31 cellular contexts compared by ENCODE assay signal in the genomic region with DNA sequence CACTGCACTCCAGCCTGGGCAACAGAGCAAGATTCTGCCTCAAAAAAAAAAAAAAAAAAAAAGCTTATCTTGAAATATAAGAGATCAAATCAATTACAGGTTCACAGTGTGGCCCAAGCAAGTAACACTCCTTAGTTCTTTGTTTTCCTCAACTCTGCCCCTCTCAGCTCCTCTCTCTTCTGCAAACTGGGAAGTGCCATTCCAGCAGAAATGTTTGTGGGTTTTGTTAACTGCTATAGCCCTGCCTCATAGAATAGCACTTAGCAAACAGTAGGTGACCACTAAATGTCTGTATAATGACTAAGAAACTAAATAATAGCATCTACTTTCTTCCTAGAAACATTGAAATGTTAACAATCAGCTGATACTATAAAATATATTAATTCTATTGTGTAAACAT.
DNase-seq lines count a peak whose midpoint lies in the region; ATAC-seq and TF ChIP-seq lines count a peak whose summit lies in the region.
"Had no signal": no experiment of that assay in that cellular context is flagged by ENCODE, and none has a peak within 500 bp of the region (broad histone marks: within the 10 kb centered on the region; RNA-seq: fewer than 3 reads in every experiment).

No MANE protein-coding gene starts in this region.

- peaks cover 19 to 69% (median 42%) of the 10 kb centered on the region in 10 experiments for H3K4me1 ChIP-seq in BLaER1 treated with 17β-estradiol and CSF1 and Interleukin-3, amounts not matched to agents 10 nM and 100 nM
- H3K4me1 ChIP-seq: breast epithelium, neural progenitor cell, pancreas had no signal

- no peak for TF ChIP-seq CTCF in astrocyte of the spinal cord (IDR thresholded peaks at IDR 0.05; ENCODE audit: low read depth, low read length)

- no peaks in the 10 kb centered on the region for H3K9me3 ChIP-seq in BLaER1 treated with 17β-estradiol and CSF1 and Interleukin-3, amounts not matched to agents 10 nM and 100 nM (replicated peaks in 1 of 11)
- H3K9me3 ChIP-seq: breast epithelium, MG63, pancreas, SJCRH30, transverse colon had no signal

- no peaks in the 10 kb centered on the region for H3K27me3 ChIP-seq in BLaER1 treated with 17β-estradiol and CSF1 and Interleukin-3, amounts not matched to agents 10 nM and 100 nM
- H3K27me3 ChIP-seq: breast epithelium, MG63, neural progenitor cell, pancreas, SJCRH30, transverse colon had no signal

- H3K27ac ChIP-seq in BLaER1 treated with 17β-estradiol and CSF1 and Interleukin-3, amounts not matched to agents 10 nM and 100 nM = peak overlapping the region; percentile 79 to 96 (median 87); a peak in 21 of 22 replicates
- H3K27ac ChIP-seq: breast epithelium, epithelial cell of prostate, neural progenitor cell, pancreas, SJCRH30, WERI-Rb-1 had no signal

- no peaks in the 10 kb centered on the region for H4K20me1 ChIP-seq in BLaER1 treated with 17β-estradiol and CSF1 and Interleukin-3, amounts not matched to agents 10 nM and 100 nM

- no peaks in the 10 kb centered on the region for H3K36me3 ChIP-seq in BLaER1 treated with 17β-estradiol and CSF1 and Interleukin-3, amounts not matched to agents 10 nM and 100 nM
- H3K36me3 ChIP-seq: breast epithelium, MG63, neural progenitor cell, pancreas, SJCRH30, transverse colon, WERI-Rb-1 had no signal

- ATAC-seq in GM19324 (IDR thresholded peaks at IDR 0.05; ENCODE audit: low FRiP score, unreplicated experiment) = no peak
- ATAC-seq: activated CD8-positive, alpha-beta T cell treated with anti-CD3 and anti-CD28 coated beads, Interleukin-2, amount 10 ng/mL, durations not matched to agents 7 days and 5 days had no signal

- H3K4me2 ChIP-seq in BLaER1 treated with 17β-estradiol and CSF1 and Interleukin-3, amounts not matched to agents 10 nM and 100 nM = peak overlapping the region in 10 of 11 experiments; percentile 4 to 94 (median 74); a peak in 17 of 22 replicates
- H3K4me2 ChIP-seq: neural progenitor cell had no signal

- DNase-seq in ELR (ENCODE audit: low read depth) = peak; percentile 7
- DNase-seq in astrocyte of the spinal cord (ENCODE audit: low read depth, low spot score) = peak; percentile 51
- DNase-seq in renal cortical epithelial cell (ENCODE audit: low read depth) = peak; percentile 38
- DNase-seq in RPMI8226 = no peak
- no peak for DNase-seq in NCI-H2171 treated with DMSO at 0.1 percent for 48 hours (lab: John Stamatoyannopoulos, UW)
- DNase-seq: activated CD4-positive, alpha-beta T cell treated with anti-CD3 and anti-CD28 coated beads for 4 hours; activated CD8-positive, alpha-beta T cell treated with anti-CD3 and anti-CD28 coated beads, Interleukin-2, amount 10 ng/mL, durations not matched to agents 7 days and 5 days; activated naive CD4-positive, alpha-beta T cell treated with anti-CD3 and anti-CD28 coated beads, Interleukin-2, amount 50 U/mL, for 16 hours; CD4-positive, alpha-beta T cell; DMS79 treated with DMSO at 0.1 percent for 48 hours; effector CD8-positive, alpha-beta T cell; GOT3; hypothalamus; left cardiac atrium; mesenchymal stem cell; MG63; NCI-H1417 treated with DMSO at 0.1 percent for 48 hours; NCI-H2081; NCI-H2227 treated with DMSO at 0.1 percent for 48 hours; NCI-H526; pancreas; SJCRH30; stimulated activated CD4-positive, alpha-beta T cell treated with anti-CD3 and anti-CD28 coated beads, Interleukin-4, amount 100 ng/mL, for 4 hours; T-helper 9 cell; transverse colon; WERI-Rb-1 had no signal

- in situ Hi-C loops in astrocyte of the spinal cord (cut with HindIII; ENCODE audit: low sequenced_read_pairs) = no loop called here

- H3K9ac ChIP-seq in BLaER1 treated with 17β-estradiol and CSF1 and Interleukin-3, amounts not matched to agents 10 nM and 100 nM = peak overlapping the region in 5 of 11 experiments; percentile 4 to 82 (median 63); a peak in 4 of 22 replicates
- H3K9ac ChIP-seq: neural progenitor cell had no signal

- H3K4me3 ChIP-seq in BLaER1 treated with 17β-estradiol and CSF1 and Interleukin-3, amounts not matched to agents 10 nM and 100 nM = no peak overlapping the region
- H3K4me3 ChIP-seq in astrocyte of the spinal cord (ENCODE audit: low read depth, low read length) = no peak overlapping the region
- H3K4me3 ChIP-seq: breast epithelium, MG63, neural progenitor cell, pancreas, SJCRH30, transverse colon had no signal

Comparison
In these comparisons a context has a peak if more than half of its experiments do, and no peak if none do; other contexts are left out.
1. DNase-seq: peak in ELR (single experiment), astrocyte of the spinal cord (single experiment) and renal cortical epithelial cell (single experiment); none in RPMI8226 (single experiment) and NCI-H2171 treated with DMSO at 0.1 percent for 48 hours (single experiment).